Comparison of ENCODE assay signal across 24 cellular contexts in genomic region chr7:73418113-73418703, GRCh38.
"Had no signal": no experiment of that assay in that cellular context is flagged by ENCODE, and none has a peak within 500 bp of the region (broad histone marks: within the 10 kb centered on the region; RNA-seq: fewer than 3 reads in every experiment).

No MANE protein-coding gene starts in this region.

- FAIRE-seq: TTC549 had no signal

- ATAC-seq: activated CD8-positive, alpha-beta T cell treated with anti-CD3 and anti-CD28 coated beads, Interleukin-2, amount 10 ng/mL, durations not matched to agents 7 days and 5 days; body of pancreas; gastroesophageal sphincter; left ventricle myocardium superior had no signal

- H3K27me3 ChIP-seq: body of pancreas, cardiac muscle cell, gastroesophageal sphincter, testis, uterus had no signal

- H3K4me3 ChIP-seq: body of pancreas, cardiac muscle cell, gastroesophageal sphincter, testis, uterus had no signal

- DNase-seq: activated CD4-positive, alpha-beta T cell treated with anti-CD3 and anti-CD28 coated beads for 1 hour; activated CD4-positive, alpha-beta T cell treated with anti-CD3 and anti-CD28 coated beads, Interleukin-2, amount 50 U/mL, for 1 hour; activated CD8-positive, alpha-beta T cell treated with anti-CD3 and anti-CD28 coated beads, Interleukin-2, amount 10 ng/mL, durations not matched to agents 7 days and 5 days; activated gamma-delta T cell treated with Interleukin-2 at 50 U/mL for 16 hours; anterior cingulate cortex; body of pancreas; cortex of kidney; endodermal cell; head of caudate nucleus; hypothalamus; left ventricle myocardium superior; mammary epithelial cell; midbrain; occipital lobe; stimulated activated CD4-positive, alpha-beta T cell treated with anti-CD3 and anti-CD28 coated beads, Interleukin-4, amount 100 ng/mL, for 1 hour; stimulated activated naive CD4-positive, alpha-beta T cell; testis; trophoblast cell; uterus; WERI-Rb-1 had no signal

- H3K27ac ChIP-seq: body of pancreas, cardiac muscle cell, epithelial cell of prostate, gastroesophageal sphincter, testis, uterus, WERI-Rb-1 had no signal

- H3K9me3 ChIP-seq: body of pancreas, gastroesophageal sphincter, testis, uterus had no signal

- H3K36me3 ChIP-seq: cardiac muscle cell, gastroesophageal sphincter, uterus, WERI-Rb-1 had no signal

- H3K4me1 ChIP-seq: body of pancreas, gastroesophageal sphincter, testis, uterus had no signal
